ENCODE assay signal across 21 cellular contexts in the genomic region with DNA sequence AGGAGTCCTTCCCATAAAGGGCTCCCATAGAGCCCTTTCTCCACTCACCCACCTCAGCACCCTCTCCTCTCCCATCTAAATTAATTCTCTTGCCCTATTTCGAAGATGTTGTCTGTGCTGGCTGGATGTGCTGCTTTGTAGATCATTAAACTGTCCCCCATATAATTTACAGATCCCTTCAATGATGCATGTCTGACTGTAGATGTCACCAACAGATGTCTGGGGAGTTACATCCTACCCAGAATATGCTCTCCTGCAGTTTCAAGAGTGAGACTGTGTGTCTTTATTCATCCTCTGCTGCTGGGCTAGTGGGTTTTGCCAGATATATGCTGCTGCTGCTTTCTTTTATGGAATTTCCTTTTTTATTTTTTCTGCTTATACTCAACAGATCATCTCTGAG.
DNase-seq lines count a peak whose midpoint lies in the region; TF ChIP-seq lines count a peak whose summit lies in the region.
"Had no signal": no experiment of that assay in that cellular context is flagged by ENCODE, and none has a peak within 500 bp of the region (broad histone marks: within the 10 kb centered on the region; RNA-seq: fewer than 3 reads in every experiment).

No MANE protein-coding gene starts in this region.

- H3K27ac Mint-ChIP-seq in activated CD4-positive, alpha-beta memory T cell treated with anti-CD3 and anti-CD28 coated beads, Interleukin-2, amount 10 ng/mL, durations not matched to agents 7 days and 5 days: no peak overlapping the region
- H3K27ac Mint-ChIP-seq: activated naive CD4-positive, alpha-beta T cell treated with anti-CD3 and anti-CD28 coated beads for 36 hours; dendritic cell treated with granulocyte-macrophage colony-stimulating factor and Interleukin-4, amounts not matched to agents 40 ng/mL and 50 ng/mL, for 4 days had no signal

- intact Hi-C loops in dorsolateral prefrontal cortex (cut with DNase I): no loop called here

- H3K36me3 Mint-ChIP-seq in activated CD4-positive, alpha-beta memory T cell treated with anti-CD3 and anti-CD28 coated beads, Interleukin-2, amount 10 ng/mL, durations not matched to agents 7 days and 5 days (ENCODE audit: low read depth): peaks cover 25% of the 10 kb centered on the region

- CTCF ChIA-PET in activated CD4-positive, alpha-beta memory T cell treated with anti-CD3 and anti-CD28 coated beads, Interleukin-2, amount 10 ng/mL, durations not matched to agents 7 days and 5 days (lab: Charles Lee): no interaction called here

- POLR2A ChIA-PET in activated CD4-positive, alpha-beta memory T cell treated with anti-CD3 and anti-CD28 coated beads, Interleukin-2, amount 10 ng/mL, durations not matched to agents 7 days and 5 days (lab: Charles Lee): no interaction called here

- H3K27me3 ChIP-seq in dorsolateral prefrontal cortex: peaks cover 0 to 4% (median 0%) of the 10 kb centered on the region in 45 donors
- H3K27me3 ChIP-seq: brain microvascular endothelial cell, heart right ventricle, pancreas, thyroid gland had no signal

- TF ChIP-seq CTCF in GM12864 (IDR thresholded peaks at IDR 0.05; ENCODE audit: low read depth, low read length, missing control alignments): peak; percentile 3
- no peak for TF ChIP-seq CTCF in foreskin fibroblast (IDR thresholded peaks at IDR 0.05; ENCODE audit: low read depth, low read length)
- TF ChIP-seq CTCF in dorsolateral prefrontal cortex (IDR thresholded peaks at IDR 0.05 in 54 of 56, conservative IDR thresholded peaks at IDR 0.05 in 2 of 56; ENCODE audit: low read depth in 1 of 56, partially characterized antibody in 56 of 56): no peak

- peak; percentile 12 for DNase-seq in AG08395 (ENCODE audit: low spot score)
- no peak for DNase-seq in GM12864 (ENCODE audit: low read depth)
- DNase-seq in NCI-H1694 treated with DMSO at 0.1 percent for 48 hours (lab: John Stamatoyannopoulos, UW): peak; percentile 45
- DNase-seq in foreskin fibroblast: peak; percentile 50 to 64
- no peak for DNase-seq in dorsolateral prefrontal cortex
- no peak for DNase-seq in DMS114 treated with DMSO at 0.1 percent for 48 hours (lab: John Stamatoyannopoulos, UW; ENCODE audit: unreplicated experiment)
- no peak for DNase-seq in activated CD4-positive, alpha-beta memory T cell treated with anti-CD3 and anti-CD28 coated beads, Interleukin-2, amount 10 ng/mL, durations not matched to agents 7 days and 5 days
- DNase-seq in COLO668 (lab: John Stamatoyannopoulos, UW; ENCODE audit: unreplicated experiment): no peak
- DNase-seq: activated CD4-positive, CD25-positive, alpha-beta regulatory T cell treated with anti-CD3 and anti-CD28 coated beads, Interleukin-2, amount 50 U/mL, for 72 hours; activated naive CD4-positive, alpha-beta T cell treated with anti-CD3 and anti-CD28 coated beads for 36 hours; brain microvascular endothelial cell; Calu3; heart right ventricle; kidney; NCI-H1092; NCI-H2171; pancreas; SHP77; thyroid gland had no signal

- H3K4me1 Mint-ChIP-seq in activated CD4-positive, alpha-beta memory T cell treated with anti-CD3 and anti-CD28 coated beads, Interleukin-2, amount 10 ng/mL, durations not matched to agents 7 days and 5 days: peaks cover 24% of the 10 kb centered on the region

- peaks cover 37% of the 10 kb centered on the region for H3K9me3 Mint-ChIP-seq in activated CD4-positive, alpha-beta memory T cell treated with anti-CD3 and anti-CD28 coated beads, Interleukin-2, amount 10 ng/mL, durations not matched to agents 7 days and 5 days

- no peak overlapping the region for H3K4me3 Mint-ChIP-seq in activated CD4-positive, alpha-beta memory T cell treated with anti-CD3 and anti-CD28 coated beads, Interleukin-2, amount 10 ng/mL, durations not matched to agents 7 days and 5 days
- H3K4me3 Mint-ChIP-seq: activated naive CD4-positive, alpha-beta T cell treated with anti-CD3 and anti-CD28 coated beads for 36 hours; dendritic cell treated with granulocyte-macrophage colony-stimulating factor and Interleukin-4, amounts not matched to agents 40 ng/mL and 50 ng/mL, for 4 days had no signal

- H3K4me3 ChIP-seq in GM12864 (ENCODE audit: low read depth, low read length): no peak overlapping the region
- H3K4me3 ChIP-seq in foreskin fibroblast (ENCODE audit: low read depth in 1 of 2, low read length in 2 of 2): no peak overlapping the region
- H3K4me3 ChIP-seq in dorsolateral prefrontal cortex: no peak overlapping the region
- H3K4me3 ChIP-seq: heart right ventricle, K562, pancreas, thyroid gland had no signal

- peaks cover 1% of the 10 kb centered on the region for H3K27me3 Mint-ChIP-seq in activated CD4-positive, alpha-beta memory T cell treated with anti-CD3 and anti-CD28 coated beads, Interleukin-2, amount 10 ng/mL, durations not matched to agents 7 days and 5 days

- no peak overlapping the region for H3K27ac ChIP-seq in dorsolateral prefrontal cortex
- H3K27ac ChIP-seq: brain microvascular endothelial cell, heart right ventricle, pancreas, thyroid gland had no signal

Comparison
In these comparisons a context has a peak if more than half of its experiments do, and no peak if none do; other contexts are left out.
1. DNase-seq: peak in AG08395 (single experiment), NCI-H1694 treated with DMSO at 0.1 percent for 48 hours (single experiment) and foreskin fibroblast (2 of 2); none in GM12864 (single experiment), dorsolateral prefrontal cortex (0 of 10), DMS114 treated with DMSO at 0.1 percent for 48 hours (single experiment), activated CD4-positive, alpha-beta memory T cell treated with anti-CD3 and anti-CD28 coated beads, Interleukin-2, amount 10 ng/mL, durations not matched to agents 7 days and 5 days (single experiment) and COLO668 (single experiment).